Comparison of ENCODE assay signal across 19 cellular contexts in the genomic region with DNA sequence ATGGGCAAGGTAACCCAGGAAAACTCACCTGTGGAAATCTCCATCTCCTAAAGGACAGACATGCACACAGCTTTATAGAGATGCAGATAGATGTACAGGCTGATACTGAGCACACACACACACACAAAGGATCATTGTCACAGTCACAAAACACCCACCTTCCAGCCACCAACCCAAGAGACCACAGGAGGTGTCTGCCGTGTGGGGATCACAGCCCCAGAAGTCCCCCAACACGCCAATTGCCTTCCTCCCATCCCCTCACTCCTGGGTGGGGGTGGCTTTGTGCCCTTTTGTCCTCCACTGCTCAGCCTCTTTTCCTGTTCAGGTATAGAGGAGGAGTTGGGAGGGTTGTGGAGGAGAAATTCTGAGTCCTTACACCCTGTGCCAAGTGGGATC. TPM values are rescaled to one million over a fixed set of nuclear protein-coding genes. Genes with fewer than 3 reads are reported as not detected.
A peak's percentile ranks its signal among the peaks of the same experiment; 100 is the strongest.
DNase-seq lines count a peak whose midpoint lies in the region; ATAC-seq and TF ChIP-seq lines count a peak whose summit lies in the region.
"Had no signal": no experiment of that assay in that cellular context is flagged by ENCODE, and none has a peak within 500 bp of the region (broad histone marks: within the 10 kb centered on the region; RNA-seq: fewer than 3 reads in every experiment).

No MANE protein-coding gene starts in this region.

- H2AFZ ChIP-seq in OCI-LY3 (ENCODE audit: low read depth, low read length), result no peak overlapping the region

- no peaks in the 10 kb centered on the region for H3K36me3 Mint-ChIP-seq in WTC11
- H3K36me3 Mint-ChIP-seq: brain had no signal

- H3K27ac ChIP-seq in OCI-LY3 (ENCODE audit: low read length) (no peak overlapping the region), tibial nerve (no peak overlapping the region)
- H3K27ac ChIP-seq in effector memory CD4-positive, alpha-beta T cell (ENCODE audit: insufficient read depth, low read length, poor library complexity, severe bottlenecking), result no peak overlapping the region
- H3K27ac ChIP-seq: adrenal gland, lower lobe of right lung, Peyer's patch, SJCRH30, thoracic aorta had no signal

- no peak overlapping the region for H3K9ac ChIP-seq in OCI-LY3 (ENCODE audit: low read length)

- no peaks in the 10 kb centered on the region for H3K27me3 ChIP-seq in OCI-LY3 (ENCODE audit: low read depth, low read length)
- H3K27me3 ChIP-seq in tibial nerve, result peaks cover 2 to 57% of the 10 kb centered on the region in 2 donors
- peaks cover 36% of the 10 kb centered on the region for H3K27me3 ChIP-seq in effector memory CD4-positive, alpha-beta T cell (replicated peaks; ENCODE audit: control insufficient read depth, insufficient read depth, low read length, poor library complexity, severe bottlenecking)

- H3K4me1 Mint-ChIP-seq in WTC11, result peaks cover 28% of the 10 kb centered on the region

- H3K36me3 ChIP-seq in OCI-LY3 (replicated peaks; ENCODE audit: low read depth, low read length) (no peaks in the 10 kb centered on the region), tibial nerve (no peaks in the 10 kb centered on the region)
- no peaks in the 10 kb centered on the region for H3K36me3 ChIP-seq in effector memory CD4-positive, alpha-beta T cell (ENCODE audit: control insufficient read depth, insufficient read depth, low read length)
- H3K36me3 ChIP-seq: adrenal gland, lower lobe of right lung, Peyer's patch, SJCRH30, thoracic aorta had no signal

- no peaks in the 10 kb centered on the region for H3K79me2 ChIP-seq in OCI-LY3 (ENCODE audit: low read length)

- no peak overlapping the region for H3K27ac Mint-ChIP-seq in WTC11
- H3K27ac Mint-ChIP-seq: activated CD4-positive, alpha-beta memory T cell treated with anti-CD3 and anti-CD28 coated beads for 36 hours; effector memory CD8-positive, alpha-beta T cell; nephron progenitor cell had no signal

- H3K9me3 Mint-ChIP-seq in WTC11, result no peaks in the 10 kb centered on the region
- H3K9me3 Mint-ChIP-seq: activated CD4-positive, alpha-beta memory T cell treated with anti-CD3 and anti-CD28 coated beads for 36 hours; brain; effector memory CD8-positive, alpha-beta T cell had no signal

- H3K9me3 ChIP-seq in OCI-LY3 (ENCODE audit: insufficient read depth, low read length) (no peaks in the 10 kb centered on the region), tibial nerve (no peaks in the 10 kb centered on the region)
- H3K9me3 ChIP-seq in effector memory CD4-positive, alpha-beta T cell (ENCODE audit: control insufficient read depth, low read length), result no peaks in the 10 kb centered on the region
- H3K9me3 ChIP-seq: adrenal gland, lower lobe of right lung, Peyer's patch, SJCRH30, thoracic aorta had no signal

- 60 to 79% methylated on average over 2 of the region's 2 CpGs for WGBS in tibial nerve, 2 donors

- TF ChIP-seq CTCF in OCI-LY3 (IDR thresholded peaks at IDR 0.05; ENCODE audit: low read depth, low read length), result no peak
- TF ChIP-seq CTCF in tibial nerve (IDR thresholded peaks at IDR 0.05), result no peak
- TF ChIP-seq CTCF in WTC11 (IDR thresholded peaks at IDR 0.05), result no peak

- CTCF ChIA-PET in WTC11 (lab: Charles Lee), result interaction anchor here (0.6 to 4.1 kb wide), 53 partner anchors 9 to 621 kb away, joined by 3 to 68 read pairs (median 4); no protein-coding TSS in a partner anchor

- no peak overlapping the region for H3K4me3 Mint-ChIP-seq in WTC11

- POLR2A ChIA-PET in WTC11 (lab: Charles Lee), result no interaction called here

- H3K27me3 Mint-ChIP-seq in WTC11 (ENCODE audit: low read depth), result peaks cover 75% of the 10 kb centered on the region

- peak; percentile 53 for DNase-seq in activated effector memory CD4-positive, alpha-beta T cell treated with anti-CD3 and anti-CD28 coated beads, Interleukin-2, amount 50 U/mL, for 16 hours
- DNase-seq in activated effector memory CD4-positive, alpha-beta T cell treated with Interleukin-2 at 50 U/mL for 16 hours, result no peak
- DNase-seq in left lobe of liver (ENCODE audit: low spot score) (peak; percentile 27), tibial nerve (ENCODE audit: low spot score in 2 of 2) (peak; percentile 3 to 9), WTC11 (ENCODE audit: low spot score) (no peak), cerebellar cortex (ENCODE audit: low spot score) (no peak)
- DNase-seq in effector memory CD4-positive, alpha-beta T cell, result no peak
- DNase-seq: GF-D8, NCI-H187 treated with DMSO at 0.1 percent for 48 hours had no signal

- H3K4me1 ChIP-seq in OCI-LY3 (ENCODE audit: low read length) (no peaks in the 10 kb centered on the region), tibial nerve (peaks cover 0 to 44% (median 29%) of the 10 kb centered on the region in 4 donors)
- H3K4me1 ChIP-seq in effector memory CD4-positive, alpha-beta T cell (ENCODE audit: control insufficient read depth, insufficient read depth, low read length, poor library complexity, severe bottlenecking), result peaks cover 17% of the 10 kb centered on the region
- H3K4me1 ChIP-seq: SJCRH30 had no signal

- no peak for TF ChIP-seq EP300 in tibial nerve (IDR thresholded peaks at IDR 0.05)

- H3K4me3 ChIP-seq in OCI-LY3 (ENCODE audit: low read length), result no peak overlapping the region
- no peak overlapping the region for H3K4me3 ChIP-seq in tibial nerve
- no peak overlapping the region for H3K4me3 ChIP-seq in effector memory CD4-positive, alpha-beta T cell (ENCODE audit: insufficient read depth, low read depth, low read length, poor library complexity, severe bottlenecking)

- peak overlapping the region; percentile 83 for H3K4me2 ChIP-seq in OCI-LY3 (ENCODE audit: low read length)

- no peak for TF ChIP-seq POLR2A in tibial nerve (IDR thresholded peaks at IDR 0.05)

- ATAC-seq in left lobe of liver (no peak), WTC11 (no peak)

- no peaks in the 10 kb centered on the region for H4K20me1 ChIP-seq in OCI-LY3 (ENCODE audit: insufficient read depth, low read length)

TF ChIP-seq in WTC11, 78 proteins besides CTCF, POLR2A, EP300 and RAD21 (continues in another document):
- TF ChIP-seq, protein P1, sequence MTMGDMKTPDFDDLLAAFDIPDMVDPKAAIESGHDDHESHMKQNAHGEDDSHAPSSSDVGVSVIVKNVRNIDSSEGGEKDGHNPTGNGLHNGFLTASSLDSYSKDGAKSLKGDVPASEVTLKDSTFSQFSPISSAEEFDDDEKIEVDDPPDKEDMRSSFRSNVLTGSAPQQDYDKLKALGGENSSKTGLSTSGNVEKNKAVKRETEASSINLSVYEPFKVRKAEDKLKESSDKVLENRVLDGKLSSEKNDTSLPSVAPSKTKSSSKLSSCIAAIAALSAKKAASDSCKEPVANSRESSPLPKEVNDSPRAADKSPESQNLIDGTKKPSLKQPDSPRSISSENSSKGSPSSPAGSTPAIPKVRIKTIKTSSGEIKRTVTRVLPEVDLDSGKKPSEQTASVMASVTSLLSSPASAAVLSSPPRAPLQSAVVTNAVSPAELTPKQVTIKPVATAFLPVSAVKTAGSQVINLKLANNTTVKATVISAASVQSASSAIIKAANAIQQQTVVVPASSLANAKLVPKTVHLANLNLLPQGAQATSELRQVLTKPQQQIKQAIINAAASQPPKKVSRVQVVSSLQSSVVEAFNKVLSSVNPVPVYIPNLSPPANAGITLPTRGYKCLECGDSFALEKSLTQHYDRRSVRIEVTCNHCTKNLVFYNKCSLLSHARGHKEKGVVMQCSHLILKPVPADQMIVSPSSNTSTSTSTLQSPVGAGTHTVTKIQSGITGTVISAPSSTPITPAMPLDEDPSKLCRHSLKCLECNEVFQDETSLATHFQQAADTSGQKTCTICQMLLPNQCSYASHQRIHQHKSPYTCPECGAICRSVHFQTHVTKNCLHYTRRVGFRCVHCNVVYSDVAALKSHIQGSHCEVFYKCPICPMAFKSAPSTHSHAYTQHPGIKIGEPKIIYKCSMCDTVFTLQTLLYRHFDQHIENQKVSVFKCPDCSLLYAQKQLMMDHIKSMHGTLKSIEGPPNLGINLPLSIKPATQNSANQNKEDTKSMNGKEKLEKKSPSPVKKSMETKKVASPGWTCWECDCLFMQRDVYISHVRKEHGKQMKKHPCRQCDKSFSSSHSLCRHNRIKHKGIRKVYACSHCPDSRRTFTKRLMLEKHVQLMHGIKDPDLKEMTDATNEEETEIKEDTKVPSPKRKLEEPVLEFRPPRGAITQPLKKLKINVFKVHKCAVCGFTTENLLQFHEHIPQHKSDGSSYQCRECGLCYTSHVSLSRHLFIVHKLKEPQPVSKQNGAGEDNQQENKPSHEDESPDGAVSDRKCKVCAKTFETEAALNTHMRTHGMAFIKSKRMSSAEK (CRISPR knock-in tag; IDR thresholded peaks at IDR 0.05; ENCODE audit: borderline replicate concordance), result no peak
- no peak for TF ChIP-seq ELF4 (CRISPR knock-in tag; IDR thresholded peaks at IDR 0.05; ENCODE audit: low read depth)
- TF ChIP-seq, protein P2, sequence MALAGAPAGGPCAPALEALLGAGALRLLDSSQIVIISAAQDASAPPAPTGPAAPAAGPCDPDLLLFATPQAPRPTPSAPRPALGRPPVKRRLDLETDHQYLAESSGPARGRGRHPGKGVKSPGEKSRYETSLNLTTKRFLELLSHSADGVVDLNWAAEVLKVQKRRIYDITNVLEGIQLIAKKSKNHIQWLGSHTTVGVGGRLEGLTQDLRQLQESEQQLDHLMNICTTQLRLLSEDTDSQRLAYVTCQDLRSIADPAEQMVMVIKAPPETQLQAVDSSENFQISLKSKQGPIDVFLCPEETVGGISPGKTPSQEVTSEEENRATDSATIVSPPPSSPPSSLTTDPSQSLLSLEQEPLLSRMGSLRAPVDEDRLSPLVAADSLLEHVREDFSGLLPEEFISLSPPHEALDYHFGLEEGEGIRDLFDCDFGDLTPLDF (CRISPR knock-in tag; IDR thresholded peaks at IDR 0.05), result no peak
- no peak for TF ChIP-seq CBFB (CRISPR knock-in tag; IDR thresholded peaks at IDR 0.05; ENCODE audit: low read depth)
- no peak for TF ChIP-seq ZBTB21 (CRISPR knock-in tag; IDR thresholded peaks at IDR 0.05; ENCODE audit: borderline replicate concordance)
- TF ChIP-seq NFE2L1 (CRISPR knock-in tag; IDR thresholded peaks at IDR 0.05), result no peak
- TF ChIP-seq, protein P3, sequence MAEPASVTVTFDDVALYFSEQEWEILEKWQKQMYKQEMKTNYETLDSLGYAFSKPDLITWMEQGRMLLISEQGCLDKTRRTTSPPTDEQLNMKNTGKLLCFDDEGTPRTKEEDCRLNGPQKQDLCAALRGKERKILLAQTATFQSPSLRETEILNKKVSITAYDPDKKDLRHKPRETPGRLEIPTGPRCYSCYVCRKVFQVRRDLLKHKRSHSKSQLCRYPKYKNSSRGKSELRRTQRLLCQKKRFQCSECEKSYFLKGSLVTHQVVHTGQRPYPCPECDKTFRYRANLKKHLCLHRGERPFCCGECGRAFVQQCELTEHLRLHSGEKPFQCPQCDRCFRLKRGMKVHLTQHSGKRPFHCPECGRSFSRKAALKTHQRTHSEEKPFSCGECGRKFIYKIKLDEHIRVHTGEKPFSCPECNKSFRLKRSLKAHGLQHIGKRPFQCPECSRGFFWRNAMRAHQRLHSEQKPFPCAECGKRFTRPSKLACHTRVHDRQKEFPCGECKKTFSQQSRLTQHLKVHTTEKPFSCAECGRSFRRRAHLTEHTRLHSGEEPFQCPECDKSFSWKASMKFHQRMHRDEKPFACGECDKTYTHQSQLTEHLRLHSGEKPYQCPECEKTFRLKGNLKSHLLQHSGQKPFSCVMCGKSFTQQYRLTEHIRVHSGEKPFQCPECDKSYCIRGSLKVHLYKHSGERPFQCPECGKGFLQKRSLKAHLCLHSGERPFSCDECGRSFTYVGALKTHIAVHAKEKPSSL (CRISPR knock-in tag; conservative IDR thresholded peaks at IDR 0.05), result no peak

RNA-seq across cellular contexts. Expression of a gene that starts 3.3 kb away (rescaled TPM):
- total RNA-seq in left lobe of liver (4.4 TPM), tibial nerve (10 to 100 TPM; 14.4 to 37.7 (median 34.2) TPM), WTC11 (2021) (0.30 to 0.50 TPM (median 0.42 TPM) in 3 replicates)
- total RNA-seq: activated CD4-positive, alpha-beta memory T cell treated with anti-CD3 and anti-CD28 coated beads for 36 hours had no signal

Comparison
In these comparisons a context has a peak if more than half of its experiments do, and no peak if none do; other contexts are left out.
1. DNase-seq: peak in activated effector memory CD4-positive, alpha-beta T cell treated with anti-CD3 and anti-CD28 coated beads, Interleukin-2, amount 50 U/mL, for 16 hours (single experiment), left lobe of liver (single experiment) and tibial nerve (2 of 2); none in activated effector memory CD4-positive, alpha-beta T cell treated with Interleukin-2 at 50 U/mL for 16 hours (single experiment), WTC11 (single experiment), effector memory CD4-positive, alpha-beta T cell (0 of 3) and cerebellar cortex (single experiment).